Comparison of ENCODE assay signal across 4 cellular contexts in the genomic region with DNA sequence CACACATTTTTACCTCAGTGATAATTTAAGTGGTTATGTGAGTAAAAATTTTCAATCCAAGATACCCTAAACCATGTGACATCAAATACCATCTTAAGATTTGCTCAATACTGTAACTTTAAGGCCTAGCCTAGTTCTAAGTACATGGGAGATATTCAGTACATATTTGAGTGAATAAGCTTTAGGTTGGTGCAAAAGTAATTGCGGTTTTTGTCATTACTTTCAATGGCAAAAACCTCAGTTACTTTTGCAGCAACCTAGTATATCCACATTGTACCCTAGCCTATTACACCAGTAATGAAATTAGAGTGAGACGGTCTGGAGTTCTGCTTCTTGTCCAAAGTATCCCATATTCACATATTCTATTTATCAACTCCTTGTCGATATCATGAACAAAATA.
TF ChIP-seq lines count a peak whose summit lies in the region.

No MANE protein-coding gene starts in this region.

TF ChIP-seq in HepG2, 621 proteins besides CTCF, POLR2A, EP300 and RAD21 (continues in another document):
- no peak for TF ChIP-seq ZSCAN21 (CRISPR knock-in tag; IDR thresholded peaks at IDR 0.05; ENCODE audit: borderline replicate concordance)

TF ChIP-seq in HEK293T, 16 proteins besides CTCF, POLR2A, EP300 and RAD21:
- peak; percentile 58; the same call in 1 of the 2 replicates for TF ChIP-seq ELF4 (IDR thresholded peaks at IDR 0.05)
- no peak for TF ChIP-seq SP1 (IDR thresholded peaks at IDR 0.05)
- no peak for TF ChIP-seq LEF1 (IDR thresholded peaks at IDR 0.05; ENCODE audit: borderline replicate concordance)
- TF ChIP-seq, protein P1, sequence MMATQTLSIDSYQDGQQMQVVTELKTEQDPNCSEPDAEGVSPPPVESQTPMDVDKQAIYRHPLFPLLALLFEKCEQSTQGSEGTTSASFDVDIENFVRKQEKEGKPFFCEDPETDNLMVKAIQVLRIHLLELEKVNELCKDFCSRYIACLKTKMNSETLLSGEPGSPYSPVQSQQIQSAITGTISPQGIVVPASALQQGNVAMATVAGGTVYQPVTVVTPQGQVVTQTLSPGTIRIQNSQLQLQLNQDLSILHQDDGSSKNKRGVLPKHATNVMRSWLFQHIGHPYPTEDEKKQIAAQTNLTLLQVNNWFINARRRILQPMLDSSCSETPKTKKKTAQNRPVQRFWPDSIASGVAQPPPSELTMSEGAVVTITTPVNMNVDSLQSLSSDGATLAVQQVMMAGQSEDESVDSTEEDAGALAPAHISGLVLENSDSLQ (IDR thresholded peaks at IDR 0.05), result no peak

TF ChIP-seq in GM12878, 131 proteins besides CTCF, POLR2A, EP300 and RAD21:
- TF ChIP-seq, protein P2, sequence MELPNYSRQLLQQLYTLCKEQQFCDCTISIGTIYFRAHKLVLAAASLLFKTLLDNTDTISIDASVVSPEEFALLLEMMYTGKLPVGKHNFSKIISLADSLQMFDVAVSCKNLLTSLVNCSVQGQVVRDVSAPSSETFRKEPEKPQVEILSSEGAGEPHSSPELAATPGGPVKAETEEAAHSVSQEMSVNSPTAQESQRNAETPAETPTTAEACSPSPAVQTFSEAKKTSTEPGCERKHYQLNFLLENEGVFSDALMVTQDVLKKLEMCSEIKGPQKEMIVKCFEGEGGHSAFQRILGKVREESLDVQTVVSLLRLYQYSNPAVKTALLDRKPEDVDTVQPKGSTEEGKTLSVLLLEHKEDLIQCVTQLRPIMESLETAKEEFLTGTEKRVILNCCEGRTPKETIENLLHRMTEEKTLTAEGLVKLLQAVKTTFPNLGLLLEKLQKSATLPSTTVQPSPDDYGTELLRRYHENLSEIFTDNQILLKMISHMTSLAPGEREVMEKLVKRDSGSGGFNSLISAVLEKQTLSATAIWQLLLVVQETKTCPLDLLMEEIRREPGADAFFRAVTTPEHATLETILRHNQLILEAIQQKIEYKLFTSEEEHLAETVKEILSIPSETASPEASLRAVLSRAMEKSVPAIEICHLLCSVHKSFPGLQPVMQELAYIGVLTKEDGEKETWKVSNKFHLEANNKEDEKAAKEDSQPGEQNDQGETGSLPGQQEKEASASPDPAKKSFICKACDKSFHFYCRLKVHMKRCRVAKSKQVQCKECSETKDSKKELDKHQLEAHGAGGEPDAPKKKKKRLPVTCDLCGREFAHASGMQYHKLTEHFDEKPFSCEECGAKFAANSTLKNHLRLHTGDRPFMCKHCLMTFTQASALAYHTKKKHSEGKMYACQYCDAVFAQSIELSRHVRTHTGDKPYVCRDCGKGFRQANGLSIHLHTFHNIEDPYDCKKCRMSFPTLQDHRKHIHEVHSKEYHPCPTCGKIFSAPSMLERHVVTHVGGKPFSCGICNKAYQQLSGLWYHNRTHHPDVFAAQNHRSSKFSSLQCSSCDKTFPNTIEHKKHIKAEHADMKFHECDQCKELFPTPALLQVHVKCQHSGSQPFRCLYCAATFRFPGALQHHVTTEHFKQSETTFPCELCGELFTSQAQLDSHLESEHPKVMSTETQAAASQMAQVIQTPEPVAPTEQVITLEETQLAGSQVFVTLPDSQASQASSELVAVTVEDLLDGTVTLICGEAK (IDR thresholded peaks at IDR 0.05; ENCODE audit: borderline replicate concordance), result 0 out of 2 replicates have a peak, but pooled peaks have one; percentile 51
- TF ChIP-seq PAX5 (IDR thresholded peaks at IDR 0.05; ENCODE audit: borderline replicate concordance, low read depth, low read length) (no peak), ZNF384 (IDR thresholded peaks at IDR 0.05; ENCODE audit: borderline replicate concordance, low read depth, low read length) (no peak)
TF ChIP-seq in GM12878: peak in this region for 1.

TF ChIP-seq in K562, 482 proteins besides CTCF, POLR2A, EP300 and RAD21:
- TF ChIP-seq FOXJ3 (CRISPR knock-in tag; IDR thresholded peaks at IDR 0.05), result no peak
- TF ChIP-seq, protein P2 (IDR thresholded peaks at IDR 0.05), result 0 out of 2 replicates have a peak, but pooled peaks have one; percentile 28
- TF ChIP-seq, protein P2 (CRISPR knock-in tag; IDR thresholded peaks at IDR 0.05), result no peak
TF ChIP-seq in K562: peak in this region for 1.
